Comparison of ENCODE assay signal across 1 cellular context in genomic region chr11:7898666-7899283, GRCh38.
A peak's percentile ranks its signal among the peaks of the same experiment; 100 is the strongest.
TF ChIP-seq lines count a peak whose summit lies in the region.

No MANE protein-coding gene starts in this region.

TF ChIP-seq in GM12878, 131 proteins besides CTCF, POLR2A, EP300 and RAD21 (continued from another document):
- no peak for TF ChIP-seq PRDM15 (CRISPR knock-in tag; IDR thresholded peaks at IDR 0.05)
- peak; percentile 51; the same call in 1 of the 2 replicates for TF ChIP-seq JUNB (IDR thresholded peaks at IDR 0.05)
- TF ChIP-seq MTA2 (IDR thresholded peaks at IDR 0.05; ENCODE audit: low read depth), result no peak
- peak; percentile 21 for TF ChIP-seq MEF2B (IDR thresholded peaks at IDR 0.05; ENCODE audit: partially characterized antibody, poor library complexity, severe bottlenecking)
- TF ChIP-seq BCL11A (IDR thresholded peaks at IDR 0.05; ENCODE audit: low read depth, low read length), result 0 out of 2 replicates have a peak, but pooled peaks have one; percentile 8
- no peak for TF ChIP-seq NR2C2 (IDR thresholded peaks at IDR 0.05; ENCODE audit: borderline replicate concordance, control insufficient read depth, insufficient read length, low read depth)
